In the genomic region with DNA sequence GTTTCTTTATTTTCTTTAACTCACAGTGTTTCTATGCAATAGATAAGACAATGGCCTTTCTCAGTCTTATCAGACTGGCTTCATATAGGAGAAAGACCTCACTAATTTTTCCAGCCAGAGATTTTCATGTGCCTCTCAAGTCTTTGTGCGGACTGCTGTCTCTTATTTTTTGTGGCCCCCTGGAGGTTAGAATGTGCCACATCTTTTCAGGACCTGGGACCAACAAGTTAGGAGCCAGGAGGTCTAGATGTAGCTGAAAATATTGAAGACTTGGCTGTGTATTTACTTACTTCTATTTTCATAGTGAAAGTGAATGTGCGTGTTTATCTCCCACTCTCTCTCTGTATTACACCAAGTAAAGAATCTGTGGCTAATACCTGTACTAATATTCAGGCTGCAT, we compare ENCODE assay signal across 19 cellular contexts. TPM values are rescaled to one million over a fixed set of nuclear protein-coding genes. Genes with fewer than 3 reads are reported as not detected.
DNase-seq lines count a peak whose midpoint lies in the region; ATAC-seq and TF ChIP-seq lines count a peak whose summit lies in the region.
"Had no signal": no experiment of that assay in that cellular context is flagged by ENCODE, and none has a peak within 500 bp of the region (broad histone marks: within the 10 kb centered on the region; RNA-seq: fewer than 3 reads in every experiment).

No MANE protein-coding gene starts in this region.

- H3K27ac Mint-ChIP-seq in Caco-2 (ENCODE audit: unreplicated experiment) = no peak overlapping the region
- no peak overlapping the region for H3K27ac Mint-ChIP-seq in T-helper 17 cell
- H3K27ac Mint-ChIP-seq: activated T-helper 17 cell treated with anti-CD3 and anti-CD28 coated beads, Interleukin-2, amount 50 U/mL, for 72 hours; CD14-positive monocyte had no signal

- CTCF ChIA-PET in Caco-2 (lab: Charles Lee) = no interaction called here

- H3K27me3 ChIP-seq in Caco-2 (replicated peaks; ENCODE audit: control insufficient read depth, insufficient read depth, low read length) (no peaks in the 10 kb centered on the region), KMS-11 (ENCODE audit: insufficient read depth, low read depth) (no peaks in the 10 kb centered on the region), right lobe of liver (no peaks in the 10 kb centered on the region), HAP-1 (ENCODE audit: low read depth) (no peaks in the 10 kb centered on the region)
- H3K27me3 ChIP-seq: esophagus squamous epithelium, pancreas had no signal

- H3K9me3 ChIP-seq in Caco-2 = 0 out of 2 replicates have a peak, but pooled peaks cover 3% of the 10 kb centered on the region
- H3K9me3 ChIP-seq in right lobe of liver = no peaks in the 10 kb centered on the region
- H3K9me3 ChIP-seq in T-helper 17 cell (ENCODE audit: control insufficient read depth, low read length, poor library complexity, severe bottlenecking) = no peaks in the 10 kb centered on the region
- no peaks in the 10 kb centered on the region for H3K9me3 ChIP-seq in HAP-1
- H3K9me3 ChIP-seq: esophagus squamous epithelium, pancreas had no signal

- POLR2A ChIA-PET in Caco-2 (lab: Charles Lee) = no interaction called here

- H3K4me3 ChIP-seq in Caco-2 (ENCODE audit: low read depth, low read length) (no peak overlapping the region), KMS-11 (IDR thresholded peaks at IDR 0.05; ENCODE audit: insufficient read depth, low read depth, low read length) (no peak overlapping the region), astrocyte of the cerebellum (ENCODE audit: low read depth, low read length) (no peak overlapping the region), right lobe of liver (no peak overlapping the region), HAP-1 (no peak overlapping the region)
- H3K4me3 ChIP-seq: esophagus squamous epithelium, pancreas had no signal

- DNase-seq in Caco-2 (no peak), astrocyte of the cerebellum (ENCODE audit: low read depth) (no peak), right lobe of liver (no peak), T-helper 1 cell (no peak), T-helper 17 cell (no peak), NK-92 (lab: John Stamatoyannopoulos, UW; ENCODE audit: unreplicated experiment) (no peak), HAP-1 (ENCODE audit: low spot score in 2 of 2) (no peak)
- DNase-seq: esophagus squamous epithelium; left colon; NCI-H1417; NCI-H2227 treated with DMSO at 0.1 percent for 48 hours; OCI-M1; pancreas; small intestine; stimulated activated naive CD4-positive, alpha-beta T cell had no signal

- H3K4me3 Mint-ChIP-seq in Caco-2 (ENCODE audit: unreplicated experiment) (no peak overlapping the region), T-helper 17 cell (no peak overlapping the region)
- H3K4me3 Mint-ChIP-seq: activated T-helper 17 cell treated with anti-CD3 and anti-CD28 coated beads, Interleukin-2, amount 50 U/mL, for 72 hours; CD14-positive monocyte had no signal

- no peaks in the 10 kb centered on the region for H4K20me1 ChIP-seq in KMS-11 (ENCODE audit: insufficient read depth)

- H3K9me3 Mint-ChIP-seq in Caco-2 (ENCODE audit: unreplicated experiment) = no peaks in the 10 kb centered on the region

- no TSS peak for BruUV-seq in Caco-2 (replicated peaks; lab: Mats Ljungman, UMichigan)

- no peak overlapping the region for H2AFZ ChIP-seq in KMS-11 (ENCODE audit: low read depth)

- H3K36me3 ChIP-seq in Caco-2 (ENCODE audit: control insufficient read depth, insufficient read depth, low read length) (no peaks in the 10 kb centered on the region), KMS-11 (ENCODE audit: insufficient read depth) (no peaks in the 10 kb centered on the region), right lobe of liver (peaks cover 0 to 17% (median 8%) of the 10 kb centered on the region in 4 donors), HAP-1 (replicated peaks) (no peaks in the 10 kb centered on the region)
- H3K36me3 ChIP-seq: pancreas had no signal

- H3K4me1 Mint-ChIP-seq in Caco-2 (ENCODE audit: low read depth, unreplicated experiment) (no peaks in the 10 kb centered on the region), T-helper 17 cell (no peaks in the 10 kb centered on the region)
- H3K4me1 Mint-ChIP-seq: activated T-helper 17 cell treated with anti-CD3 and anti-CD28 coated beads, Interleukin-2, amount 50 U/mL, for 72 hours; CD14-positive monocyte had no signal

- TF ChIP-seq POLR2A in right lobe of liver (IDR thresholded peaks at IDR 0.05) = no peak

- H3K4me1 ChIP-seq in Caco-2 (no peaks in the 10 kb centered on the region), KMS-11 (ENCODE audit: low read depth, poor library complexity, severe bottlenecking) (no peaks in the 10 kb centered on the region), right lobe of liver (peaks cover 0 to 32% (median 13%) of the 10 kb centered on the region in 4 donors), HAP-1 (no peaks in the 10 kb centered on the region)
- H3K4me1 ChIP-seq: esophagus squamous epithelium, pancreas had no signal

- ATAC-seq in right lobe of liver = peak; percentile 7 to 24 (median 20)
- no peak for ATAC-seq in T-helper 17 cell
- ATAC-seq: activated T-helper 17 cell treated with anti-CD3 and anti-CD28 coated beads, Interleukin-2, amount 50 U/mL, for 72 hours; left colon; pancreas had no signal

- in situ Hi-C loops in astrocyte of the cerebellum (cut with HindIII; ENCODE audit: low sequenced_read_pairs) = no loop called here
- in situ Hi-C loops in HAP-1 (cut with MboI; ENCODE audit: low sequenced_read_pairs) = no loop called here

- H3K27me3 Mint-ChIP-seq in Caco-2 (ENCODE audit: insufficient read depth, unreplicated experiment) = no peaks in the 10 kb centered on the region
- no peaks in the 10 kb centered on the region for H3K27me3 Mint-ChIP-seq in T-helper 17 cell
- H3K27me3 Mint-ChIP-seq: activated T-helper 17 cell treated with anti-CD3 and anti-CD28 coated beads, Interleukin-2, amount 50 U/mL, for 72 hours had no signal

- 67% methylated on average over 2 of the region's 2 CpGs for WGBS in right lobe of liver (ENCODE audit: insufficient coverage, low coverage, low lambda C conversion rate, missing lambda C conversion rate)

- no peaks in the 10 kb centered on the region for H3K36me3 Mint-ChIP-seq in Caco-2 (ENCODE audit: insufficient read depth, unreplicated experiment)
- H3K36me3 Mint-ChIP-seq in T-helper 17 cell (ENCODE audit: low read depth) = peaks cover 5% of the 10 kb centered on the region
- H3K36me3 Mint-ChIP-seq: CD14-positive monocyte had no signal

- intact Hi-C loops in Caco-2 (cut with micrococcal nuclease; ENCODE audit: unreplicated experiment) (no loop called here), right lobe of liver (cut with DNase I) (no loop called here)

- H3K79me2 ChIP-seq in KMS-11 (ENCODE audit: insufficient read depth, low read depth) = no peaks in the 10 kb centered on the region

- no peak overlapping the region for H3K4me2 ChIP-seq in KMS-11

- H3K27ac ChIP-seq in KMS-11 (no peak overlapping the region), right lobe of liver (peak overlapping the region in 2 of 3 donors; percentile 10 to 24)
- H3K27ac ChIP-seq: esophagus squamous epithelium, pancreas had no signal

- no peak overlapping the region for H3K9ac ChIP-seq in KMS-11

- TF ChIP-seq CTCF in Caco-2 (IDR thresholded peaks at IDR 0.05; ENCODE audit: insufficient read depth in 1 of 2, low read depth in 1 of 2, low read length in 1 of 2, severe bottlenecking in 1 of 2, unreplicated experiment in 1 of 2) (peak; percentile 13 to 28), KMS-11 (conservative IDR thresholded peaks at IDR 0.05; ENCODE audit: low read depth, low read length) (0 out of 2 replicates have a peak, but pooled peaks have one; percentile 29), astrocyte of the cerebellum (IDR thresholded peaks at IDR 0.05; ENCODE audit: low read depth, low read length, missing control alignments) (peak; percentile 11), right lobe of liver (IDR thresholded peaks at IDR 0.05) (peak in 3 of 4 donors; percentile 18 to 28 (median 20))

RNA-seq across cellular contexts. Expression of gene CFHR3, which starts 42.1 kb away (rescaled TPM):
- total RNA-seq in Caco-2 (2022) (not detected in 2 replicates), right lobe of liver (100 to 1,000 TPM; 105 to 479 (median 372) TPM), T-helper 17 cell (not detected)
- total RNA-seq: activated T-helper 17 cell treated with anti-CD3 and anti-CD28 coated beads, Interleukin-2, amount 50 U/mL, for 72 hours; dermis microvascular lymphatic vessel endothelial cell; left colon had no signal

Comparison
In these comparisons a context has a peak if more than half of its experiments do, and no peak if none do; other contexts are left out.
1. RNA of gene CFHR3, which starts 42.1 kb away (total RNA-seq): 105 to 479 TPM in right lobe of liver; not detected in Caco-2 and not detected in T-helper 17 cell; every median in the first group is over 100 times any median in the second.
2. Peak in every context shown above with its lines, with median percentiles within 50 percentile points of each other: CTCF ChIP-seq.